In the genomic region with DNA sequence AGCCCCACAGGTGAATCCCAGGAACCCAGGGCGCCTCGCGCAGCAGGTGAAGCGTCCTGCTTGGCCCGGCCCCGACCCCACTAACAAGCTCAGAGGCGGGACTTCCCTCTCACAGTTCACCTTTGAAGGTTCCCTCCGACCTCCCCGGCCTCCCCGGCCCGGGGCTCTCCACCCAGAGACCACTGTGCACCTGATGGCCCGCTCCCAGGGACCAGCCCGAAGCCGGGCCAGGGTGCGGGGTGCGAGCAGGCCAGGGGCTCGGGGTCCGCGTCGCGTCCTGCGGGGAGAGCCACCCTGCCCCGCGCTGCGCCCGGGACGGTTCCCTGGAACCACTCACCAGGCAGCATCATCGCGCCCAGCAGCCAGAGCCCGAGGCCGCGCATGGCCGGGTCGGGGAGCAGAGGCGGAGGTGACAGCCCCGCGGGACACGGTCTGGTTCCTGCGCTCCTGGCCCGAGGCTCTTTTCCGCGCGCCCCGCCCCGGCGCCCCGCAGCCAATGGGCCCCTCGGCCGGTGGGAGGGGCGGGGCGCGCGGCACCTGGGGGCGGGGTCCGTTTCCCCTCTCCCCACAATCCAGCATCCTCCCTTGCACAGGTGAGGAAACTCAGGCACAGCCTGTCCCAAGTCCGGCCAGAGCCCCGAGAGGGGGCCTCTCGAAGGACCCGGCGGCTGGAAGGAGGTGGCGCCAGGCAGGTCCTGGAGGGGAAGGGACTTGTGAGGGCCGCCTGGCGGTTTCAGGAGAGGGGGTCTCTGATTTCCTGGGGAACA, we compare ENCODE assay signal across 8 cellular contexts. TPM values are rescaled to one million over a fixed set of nuclear protein-coding genes. Genes with fewer than 3 reads are reported as not detected.
A peak's percentile ranks its signal among the peaks of the same experiment; 100 is the strongest.
DNase-seq lines count a peak whose midpoint lies in the region; ATAC-seq and TF ChIP-seq lines count a peak whose summit lies in the region.

A gene (minus strand): TSS at position 434 of the 767 bp plus-strand sequence. CDS start 51 bp downstream, at position 383.

- no peak within 1 kb of the TSS for H2AFZ ChIP-seq in KMS-11 (ENCODE audit: low read depth)

- peak within 1 kb of the TSS; percentile 89 for H3K4me3 Mint-ChIP-seq in activated T-cell treated with anti-CD3 and anti-CD28 coated beads, Interleukin-2, amount 50 U/mL, for 4 hours

- no peaks in the 10 kb centered on the region for H3K36me3 Mint-ChIP-seq in activated T-cell treated with anti-CD3 and anti-CD28 coated beads, Interleukin-2, amount 50 U/mL, for 4 hours (ENCODE audit: insufficient read depth)

- H3K4me1 Mint-ChIP-seq in activated T-cell treated with anti-CD3 and anti-CD28 coated beads, Interleukin-2, amount 50 U/mL, for 4 hours (ENCODE audit: low read depth), result peaks cover 32% of the 10 kb centered on the region

- H3K4me1 ChIP-seq in KMS-11 (ENCODE audit: low read depth, poor library complexity, severe bottlenecking), result peaks cover 63% of the 10 kb centered on the region
- H3K4me1 ChIP-seq in left ventricle myocardium inferior, result peaks cover 14% of the 10 kb centered on the region

- no peaks in the 10 kb centered on the region for H3K9me3 Mint-ChIP-seq in activated T-cell treated with anti-CD3 and anti-CD28 coated beads, Interleukin-2, amount 50 U/mL, for 4 hours

- H3K79me2 ChIP-seq in KMS-11 (ENCODE audit: insufficient read depth, low read depth), result no peaks in the 10 kb centered on the region

- TF ChIP-seq CTCF in KMS-11 (conservative IDR thresholded peaks at IDR 0.05; ENCODE audit: low read depth, low read length) (no peak), left ventricle myocardium inferior (IDR thresholded peaks at IDR 0.05; ENCODE audit: borderline replicate concordance) (no peak), omental fat pad (IDR thresholded peaks at IDR 0.05) (no peak)

- peak; percentile 39 for DNase-seq in Daoy (ENCODE audit: low read depth)
- peak; percentile 65 for DNase-seq in activated T-cell treated with anti-CD3 and anti-CD28 coated beads, Interleukin-2, amount 50 U/mL, for 4 hours
- no peak for DNase-seq in left ventricle myocardium inferior
- peak; percentile 54 to 71 for DNase-seq in stimulated activated CD4-positive, alpha-beta T cell treated with anti-CD3 and anti-CD28 coated beads, Interleukin-1b, Interleukin-23, amount 100 ng/mL, for 4 hours (ENCODE audit: low read depth in 2 of 2)
- no peak for DNase-seq in nucleus accumbens (lab: John Stamatoyannopoulos, UW)
- DNase-seq in omental fat pad (ENCODE audit: low spot score), result no peak

- no peaks in the 10 kb centered on the region for H3K27me3 Mint-ChIP-seq in activated T-cell treated with anti-CD3 and anti-CD28 coated beads, Interleukin-2, amount 50 U/mL, for 4 hours (ENCODE audit: low read depth)

- H4K20me1 ChIP-seq in KMS-11 (ENCODE audit: insufficient read depth), result no peaks in the 10 kb centered on the region

- peak within 1 kb of the TSS; percentile 90 for H3K4me2 ChIP-seq in KMS-11

- peak; percentile 49 for ATAC-seq in GM21390 (IDR thresholded peaks at IDR 0.05; ENCODE audit: unreplicated experiment)
- ATAC-seq in activated T-cell treated with anti-CD3 and anti-CD28 coated beads, Interleukin-2, amount 50 U/mL, for 4 hours, result peak; percentile 46 to 55
- ATAC-seq in omental fat pad (ENCODE audit: low FRiP score), result no peak

- peak within 1 kb of the TSS; percentile 82 for H3K27ac ChIP-seq in KMS-11
- H3K27ac ChIP-seq in left ventricle myocardium inferior (replicated peaks), result no peak within 1 kb of the TSS

- intact Hi-C loops in left ventricle myocardium inferior (cut with micrococcal nuclease), result no loop called here

- H3K9me3 ChIP-seq in left ventricle myocardium inferior (replicated peaks), result no peaks in the 10 kb centered on the region

- H3K36me3 ChIP-seq in KMS-11 (ENCODE audit: insufficient read depth) (no peaks in the 10 kb centered on the region), left ventricle myocardium inferior (peaks cover 27% of the 10 kb centered on the region)

- peak within 1 kb of the TSS; percentile 60; the same call in 1 of the 2 replicates for H3K9ac ChIP-seq in KMS-11

- H3K27me3 ChIP-seq in KMS-11 (ENCODE audit: insufficient read depth, low read depth) (no peaks in the 10 kb centered on the region), left ventricle myocardium inferior (ENCODE audit: low read depth) (peaks cover 39% of the 10 kb centered on the region)

- H3K4me3 ChIP-seq in KMS-11 (IDR thresholded peaks at IDR 0.05; ENCODE audit: insufficient read depth, low read depth, low read length) (no peak within 1 kb of the TSS), left ventricle myocardium inferior (peak within 1 kb of the TSS; percentile 34)

RNA-seq across cellular contexts. Expression of the gene that starts here (rescaled TPM):
- 2.9 and 6.2 TPM in 2 replicates for total RNA-seq in Daoy (2014; rRNA removed; shearing (Covaris generic))
- total RNA-seq in activated T-cell treated with anti-CD3 and anti-CD28 coated beads, Interleukin-2, amount 50 U/mL, for 4 hours, result 10 to 100 TPM; 62.8 to 72.7 (median 70.7) TPM
- total RNA-seq in left ventricle myocardium inferior (1.4 TPM), omental fat pad (10 to 100 TPM in 2 of 4 donors, 1 to 10 TPM in 2; 3.9 to 53.9 (median 8.4) TPM)

Comparison
In these comparisons a context has a peak if more than half of its experiments do, and no peak if none do; other contexts are left out.
1. DNase-seq: peak in Daoy (single experiment), activated T-cell treated with anti-CD3 and anti-CD28 coated beads, Interleukin-2, amount 50 U/mL, for 4 hours (single experiment) and stimulated activated CD4-positive, alpha-beta T cell treated with anti-CD3 and anti-CD28 coated beads, Interleukin-1b, Interleukin-23, amount 100 ng/mL, for 4 hours (2 of 2); none in left ventricle myocardium inferior (single experiment), nucleus accumbens (0 of 56) and omental fat pad (single experiment).